Comparison of ENCODE assay signal across 16 cellular contexts in the genomic region with DNA sequence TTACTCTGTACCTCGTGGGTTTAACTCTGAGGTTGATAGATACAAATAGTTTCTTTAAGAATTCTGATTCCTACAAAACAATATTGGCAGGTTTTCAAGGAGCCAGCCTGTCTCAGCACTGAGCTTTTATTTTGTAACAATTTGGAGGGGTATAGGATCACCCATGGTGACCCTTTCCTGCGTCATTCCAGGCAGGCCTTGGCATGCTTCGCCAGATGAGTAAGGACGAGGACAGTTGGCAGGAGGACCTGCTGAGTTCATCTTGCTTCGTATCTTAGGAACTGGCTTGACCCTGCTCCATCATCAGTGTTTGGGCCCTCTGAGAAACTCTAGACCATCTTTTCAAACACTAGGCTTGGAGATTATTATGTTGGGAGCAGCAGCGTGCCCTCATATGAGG. TPM values are rescaled to one million over a fixed set of nuclear protein-coding genes. Genes with fewer than 3 reads are reported as not detected.
DNase-seq lines count a peak whose midpoint lies in the region; ATAC-seq and TF ChIP-seq lines count a peak whose summit lies in the region.
"Had no signal": no experiment of that assay in that cellular context is flagged by ENCODE, and none has a peak within 500 bp of the region (broad histone marks: within the 10 kb centered on the region; RNA-seq: fewer than 3 reads in every experiment).

No MANE protein-coding gene starts in this region.

- H3K9me3 ChIP-seq in tibial nerve = no peaks in the 10 kb centered on the region
- H3K9me3 ChIP-seq: A549, mucosa of descending colon, thoracic aorta had no signal

- H3K4me3 Mint-ChIP-seq in nephron = no peak overlapping the region
- H3K4me3 Mint-ChIP-seq: activated B cell treated with CpG ODN at 0.5 μM for 24 hours; activated naive CD8-positive, alpha-beta T cell treated with anti-CD3 and anti-CD28 coated beads, Interleukin-2, amount 50 U/mL, for 24 hours; IgD-negative memory B cell had no signal

- H3K36me3 ChIP-seq in tibial nerve = no peaks in the 10 kb centered on the region
- H3K36me3 ChIP-seq: thoracic aorta had no signal

- H3K4me1 Mint-ChIP-seq in nephron = peaks cover 61% of the 10 kb centered on the region
- H3K4me1 Mint-ChIP-seq: activated B cell treated with CpG ODN at 0.5 μM for 24 hours; activated naive CD8-positive, alpha-beta T cell treated with anti-CD3 and anti-CD28 coated beads, Interleukin-2, amount 50 U/mL, for 24 hours; IgD-negative memory B cell had no signal

- no peak for TF ChIP-seq EP300 in tibial nerve (IDR thresholded peaks at IDR 0.05)

- 52 to 64% methylated on average over 6 of the region's 6 CpGs for WGBS in tibial nerve, 2 donors

- H3K27ac Mint-ChIP-seq in nephron = peak overlapping the region; percentile 84 to 91 (median 85)
- H3K27ac Mint-ChIP-seq: activated B cell treated with CpG ODN at 0.5 μM for 24 hours; activated naive CD8-positive, alpha-beta T cell treated with anti-CD3 and anti-CD28 coated beads, Interleukin-2, amount 50 U/mL, for 24 hours; IgD-negative memory B cell had no signal

- intact Hi-C loops in Right ventricle myocardium superior (cut with DNase I) (no loop called here), left ventricle myocardium superior (cut with micrococcal nuclease) (no loop called here)

- H3K27ac ChIP-seq in tibial nerve = peak overlapping the region in 1 of 4 donors; percentile 14
- H3K27ac ChIP-seq: A549, thoracic aorta had no signal

- H3K27me3 ChIP-seq in tibial nerve = no peaks in the 10 kb centered on the region

- ATAC-seq in Right ventricle myocardium superior (ENCODE audit: poor library complexity) (no peak), left ventricle myocardium superior (no peak)
- ATAC-seq: A549; activated naive CD8-positive, alpha-beta T cell treated with anti-CD3 and anti-CD28 coated beads, Interleukin-2, amount 50 U/mL, for 24 hours; mucosa of descending colon had no signal

- no peak overlapping the region for H3K4me3 ChIP-seq in fibroblast of mammary gland (ENCODE audit: control insufficient read depth, low read depth, low read length)
- H3K4me3 ChIP-seq in tibial nerve = no peak overlapping the region
- H3K4me3 ChIP-seq: A549, mucosa of descending colon, thoracic aorta had no signal

- peaks cover 0 to 75% (median 27%) of the 10 kb centered on the region in 4 donors for H3K4me1 ChIP-seq in tibial nerve

- peak; percentile 42 for DNase-seq in Right ventricle myocardium superior
- DNase-seq in left ventricle myocardium superior = no peak
- peak; percentile 95 for DNase-seq in fibroblast of mammary gland (ENCODE audit: low read depth)
- no peak for DNase-seq in NCI-H526 treated with DMSO at 0.1 percent for 48 hours (lab: John Stamatoyannopoulos, UW)
- DNase-seq in GM13977 (ENCODE audit: low spot score) = no peak
- DNase-seq in DMS79 treated with DMSO at 0.1 percent for 48 hours (lab: John Stamatoyannopoulos, UW) = no peak
- no peak for DNase-seq in tibial nerve (ENCODE audit: low spot score in 2 of 2)
- DNase-seq: activated B cell treated with CpG ODN at 0.5 μM for 24 hours; activated naive CD8-positive, alpha-beta T cell treated with anti-CD3 and anti-CD28 coated beads, Interleukin-2, amount 50 U/mL, for 24 hours; mucosa of descending colon; NCI-H1694 treated with DMSO at 0.1 percent for 48 hours; NK-92 treated with Interleukin-12 subunit alpha and Interleukin-12 subunit beta, amount 100 ng/mL, for 24 hours had no signal

- TF ChIP-seq CTCF in fibroblast of mammary gland (conservative IDR thresholded peaks at IDR 0.05; ENCODE audit: control insufficient read depth, insufficient read depth, low read depth, low read length) (no peak), nephron (IDR thresholded peaks at IDR 0.05; ENCODE audit: unreplicated experiment in 3 of 3) (no peak), GM13977 (IDR thresholded peaks at IDR 0.05; ENCODE audit: extremely low read depth, insufficient read depth, missing control alignments) (no peak), tibial nerve (IDR thresholded peaks at IDR 0.05) (no peak)

- peaks cover 33% of the 10 kb centered on the region for H3K36me3 Mint-ChIP-seq in nephron (ENCODE audit: low read depth)
- H3K36me3 Mint-ChIP-seq: IgD-negative memory B cell had no signal

- H3K9me3 Mint-ChIP-seq in nephron = no peaks in the 10 kb centered on the region
- H3K9me3 Mint-ChIP-seq: activated B cell treated with CpG ODN at 0.5 μM for 24 hours had no signal

- in situ Hi-C loops in GM13977 (cut with MboI; ENCODE audit: low pct_unique_long_range_greater_than_20kb, low sequenced_read_pairs, unreplicated experiment) = no loop called here

- no peak for TF ChIP-seq POLR2A in tibial nerve (IDR thresholded peaks at IDR 0.05)

- no peaks in the 10 kb centered on the region for H3K27me3 Mint-ChIP-seq in nephron (ENCODE audit: low read depth)
- H3K27me3 Mint-ChIP-seq: activated naive CD8-positive, alpha-beta T cell treated with anti-CD3 and anti-CD28 coated beads, Interleukin-2, amount 50 U/mL, for 24 hours; IgD-negative memory B cell had no signal

RNA-seq across cellular contexts. Expression of gene ZNF462, which starts 17.9 kb away (rescaled TPM):
- 21.2 TPM for total RNA-seq in Right ventricle myocardium superior
- 23.0 TPM for total RNA-seq in left ventricle myocardium superior
- 10 to 100 TPM; 18.6 to 37.1 (median 27.3) TPM for total RNA-seq in tibial nerve
- total RNA-seq: activated B cell treated with CpG ODN at 0.5 μM for 24 hours had no signal

Comparison
In these comparisons a context has a peak if more than half of its experiments do, and no peak if none do; other contexts are left out.
1. DNase-seq: peak in Right ventricle myocardium superior (single experiment) and fibroblast of mammary gland (single experiment); none in left ventricle myocardium superior (single experiment), NCI-H526 treated with DMSO at 0.1 percent for 48 hours (single experiment), GM13977 (single experiment), DMS79 treated with DMSO at 0.1 percent for 48 hours (single experiment) and tibial nerve (0 of 2).